22 cellular contexts compared by ENCODE assay signal in genomic region chr10:3661271-3661670, GRCh38.
"Had no signal": no experiment of that assay in that cellular context is flagged by ENCODE, and none has a peak within 500 bp of the region (broad histone marks: within the 10 kb centered on the region; RNA-seq: fewer than 3 reads in every experiment).

No MANE protein-coding gene starts in this region.

- H3K9me3 ChIP-seq: colonic mucosa, gastroesophageal sphincter, left lung, lower lobe of right lung had no signal

- H3K4me2 ChIP-seq: hepatocyte had no signal

- H3K79me2 ChIP-seq: hepatocyte had no signal

- H3K27me3 ChIP-seq: colonic mucosa, esophagus muscularis mucosa, foreskin keratinocyte, gastroesophageal sphincter, heart left ventricle, hepatocyte, left lung had no signal

- H3K36me3 ChIP-seq: colonic mucosa, esophagus muscularis mucosa, gastroesophageal sphincter, heart left ventricle, left lung, lower lobe of right lung had no signal

- ATAC-seq: effector memory CD8-positive, alpha-beta T cell; foreskin keratinocyte; gastroesophageal sphincter; heart left ventricle; left cardiac atrium; left lung; left ventricle myocardium superior; lower lobe of right lung; naive thymus-derived CD4-positive, alpha-beta T cell had no signal

- H3K27ac ChIP-seq: colonic mucosa, esophagus muscularis mucosa, foreskin keratinocyte, gastroesophageal sphincter, heart left ventricle, hepatocyte, left lung, lower lobe of right lung had no signal

- H3K4me3 ChIP-seq: colonic mucosa, esophagus muscularis mucosa, gastroesophageal sphincter, heart left ventricle, hepatocyte, left lung, lower lobe of right lung had no signal

- DNase-seq: colonic mucosa; cortex of kidney; effector CD8-positive, alpha-beta T cell; effector memory CD8-positive, alpha-beta T cell; foreskin keratinocyte; heart left ventricle; hypothalamus; immature natural killer cell; left cardiac atrium; left lung; left ventricle myocardium superior; lower lobe of right lung; mesenchymal stem cell; midbrain; naive thymus-derived CD4-positive, alpha-beta T cell had no signal

- H2AFZ ChIP-seq: hepatocyte had no signal

- FAIRE-seq: endothelial cell of umbilical vein, frontal cortex, islet of Langerhans, keratinocyte had no signal

- H3K4me1 ChIP-seq: colonic mucosa, foreskin keratinocyte, gastroesophageal sphincter, left lung, lower lobe of right lung had no signal
